In the genomic region with DNA sequence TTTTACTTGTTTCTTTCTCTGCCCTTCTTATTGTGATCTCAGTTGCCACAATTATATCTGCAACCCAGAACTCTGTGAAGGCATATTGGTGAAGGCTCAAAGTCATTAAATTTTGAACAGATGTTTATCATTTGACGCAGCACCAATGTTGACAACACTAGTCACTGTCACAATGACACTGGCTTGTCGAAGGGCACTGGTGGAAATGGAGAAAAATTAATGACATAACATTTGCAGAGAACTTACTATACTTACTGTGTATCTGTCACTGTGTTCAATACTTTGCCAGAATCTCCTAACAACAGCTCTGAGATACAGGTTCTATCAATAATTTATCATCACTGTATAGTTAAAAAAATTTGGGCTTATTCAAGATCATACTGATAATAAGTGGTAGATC, we compare ENCODE assay signal across 27 cellular contexts.
"Had no signal": no experiment of that assay in that cellular context is flagged by ENCODE, and none has a peak within 500 bp of the region (broad histone marks: within the 10 kb centered on the region; RNA-seq: fewer than 3 reads in every experiment).

No MANE protein-coding gene starts in this region.

- H3K4me2 ChIP-seq: hepatocyte had no signal

- DNase-seq: colonic mucosa; cortex of kidney; dermis blood vessel endothelial cell; dorsolateral prefrontal cortex; effector CD4-positive, alpha-beta T cell; effector CD8-positive, alpha-beta T cell; effector memory CD4-positive, alpha-beta T cell; effector memory CD8-positive, alpha-beta T cell; endodermal cell; erythroblast; esophagus squamous epithelium; foreskin fibroblast; foreskin keratinocyte; foreskin melanocyte; gastrocnemius medialis; glutamatergic neuron; head of caudate nucleus; heart left ventricle; heart right ventricle had no signal

- H3K27ac ChIP-seq: colonic mucosa, coronary artery, dorsolateral prefrontal cortex, epithelial cell of prostate, esophagus muscularis mucosa, esophagus squamous epithelium, foreskin keratinocyte, gastrocnemius medialis, gastroesophageal sphincter, heart left ventricle, heart right ventricle, hepatocyte had no signal

- H3K36me3 ChIP-seq: colonic mucosa, esophagus muscularis mucosa, esophagus squamous epithelium, gastrocnemius medialis, gastroesophageal sphincter, heart left ventricle, heart right ventricle had no signal

- H3K27me3 ChIP-seq: colonic mucosa, dorsolateral prefrontal cortex, esophagus muscularis mucosa, esophagus squamous epithelium, foreskin keratinocyte, gastrocnemius medialis, gastroesophageal sphincter, heart left ventricle, heart right ventricle, hepatocyte had no signal

- H3K79me2 ChIP-seq: hepatocyte had no signal

- H2AFZ ChIP-seq: hepatocyte had no signal

- H3K4me3 ChIP-seq: colonic mucosa, coronary artery, dorsolateral prefrontal cortex, esophagus muscularis mucosa, esophagus squamous epithelium, gastrocnemius medialis, gastroesophageal sphincter, heart left ventricle, heart right ventricle, hepatocyte had no signal

- H3K4me1 ChIP-seq: colonic mucosa, esophagus muscularis mucosa, esophagus squamous epithelium, foreskin keratinocyte, gastrocnemius medialis, gastroesophageal sphincter, heart left ventricle, heart right ventricle had no signal

- H3K9me3 ChIP-seq: colonic mucosa, esophagus muscularis mucosa, gastrocnemius medialis, gastroesophageal sphincter had no signal

- FAIRE-seq: endothelial cell of umbilical vein, frontal cortex had no signal

- ATAC-seq: effector memory CD8-positive, alpha-beta T cell; esophagus mucosa; foreskin keratinocyte; gastrocnemius medialis; gastroesophageal sphincter; heart left ventricle; heart right ventricle had no signal
